In the genomic region with DNA sequence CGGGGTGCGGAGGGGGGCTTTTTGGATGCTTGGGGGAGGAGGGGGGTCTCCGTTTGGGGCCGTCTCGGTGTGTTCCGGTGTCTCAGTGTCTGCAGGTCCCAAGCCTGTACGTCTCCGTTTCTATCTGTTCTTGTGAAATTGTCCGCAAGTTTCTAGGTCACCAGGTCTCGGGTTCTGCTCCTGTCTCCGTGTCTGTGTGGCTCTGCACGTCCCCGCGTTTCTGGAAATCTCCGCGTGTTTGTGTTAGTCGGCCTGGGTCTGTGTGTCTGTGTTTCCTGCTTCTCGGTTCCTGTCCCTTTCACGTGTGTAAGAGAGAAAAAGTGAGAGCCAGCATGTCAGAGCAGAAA, we compare ENCODE assay signal across 9 cellular contexts. TPM values are rescaled to one million over a fixed set of nuclear protein-coding genes. Genes with fewer than 3 reads are reported as not detected.
A peak's percentile ranks its signal among the peaks of the same experiment; 100 is the strongest.
DNase-seq lines count a peak whose midpoint lies in the region; ATAC-seq and TF ChIP-seq lines count a peak whose summit lies in the region.
"Had no signal": no experiment of that assay in that cellular context is flagged by ENCODE, and none has a peak within 500 bp of the region (broad histone marks: within the 10 kb centered on the region; RNA-seq: fewer than 3 reads in every experiment).

No MANE protein-coding gene starts in this region.

- peak; percentile 67 for DNase-seq in activated CD8-positive, alpha-beta memory T cell treated with anti-CD3 and anti-CD28 coated beads, Interleukin-2, amount 50 U/mL, for 48 hours
- DNase-seq in cardiac muscle cell (ENCODE audit: low read depth in 1 of 2, low spot score in 1 of 2) (peak in 1 of 2 donors; percentile 38), prostate gland (ENCODE audit: low spot score) (no peak), COLO829 (ENCODE audit: low spot score) (no peak), midbrain (lab: John Stamatoyannopoulos, UW) (no peak)

- no peaks in the 10 kb centered on the region for H3K36me3 ChIP-seq in cardiac muscle cell
- no peaks in the 10 kb centered on the region for H3K36me3 ChIP-seq in prostate gland

- H3K4me3 ChIP-seq in cardiac muscle cell (peak overlapping the region; percentile 73), prostate gland (peak overlapping the region; percentile 49 to 50)

- intact Hi-C loops in prostate gland (cut with DNase I), result loop anchor here (5.0 kb wide), 2 partner anchors 74 to 106 kb away; no protein-coding TSS in a partner anchor

- H3K4me1 ChIP-seq in cardiac muscle cell (ENCODE audit: low read depth) (peaks cover 11% of the 10 kb centered on the region), prostate gland (replicated peaks) (no peaks in the 10 kb centered on the region)

- ATAC-seq in HG03469 (IDR thresholded peaks at IDR 0.05; ENCODE audit: unreplicated experiment) (no peak), HG03108 (IDR thresholded peaks at IDR 0.05; ENCODE audit: unreplicated experiment) (no peak)

- H3K27ac Mint-ChIP-seq in IgD-negative memory B cell, result peak overlapping the region in 1 of 3 donors; percentile 76

- under 1% methylated on average over 17 of the region's 19 CpGs for whole genome bisulfite sequencing in prostate gland

- H3K4me1 Mint-ChIP-seq in IgD-negative memory B cell, result peaks cover 6 to 12% (median 12%) of the 10 kb centered on the region in 3 donors

- no peak for TF ChIP-seq CTCF in cardiac muscle cell (IDR thresholded peaks at IDR 0.05; ENCODE audit: low read depth, low read length)
- TF ChIP-seq CTCF in prostate gland (IDR thresholded peaks at IDR 0.05), result no peak

- H3K4me3 Mint-ChIP-seq in IgD-negative memory B cell, result peak overlapping the region; percentile 72 to 92 (median 84)

- TF ChIP-seq POLR2A in prostate gland (IDR thresholded peaks at IDR 0.05), result no peak

- H3K27ac ChIP-seq in cardiac muscle cell (peak overlapping the region; percentile 27), prostate gland (peak overlapping the region; percentile 67 to 71)
- H3K27ac ChIP-seq: KMS-11 had no signal

- peaks cover 0 to 3% (median 0%) of the 10 kb centered on the region in 3 donors for H3K9me3 Mint-ChIP-seq in IgD-negative memory B cell

- H3K36me3 Mint-ChIP-seq in IgD-negative memory B cell, result peaks cover 1% of the 10 kb centered on the region

- H3K9me3 ChIP-seq in cardiac muscle cell (ENCODE audit: low read depth) (no peaks in the 10 kb centered on the region), prostate gland (no peaks in the 10 kb centered on the region)

- peaks cover 10% of the 10 kb centered on the region for H3K27me3 ChIP-seq in cardiac muscle cell
- H3K27me3 ChIP-seq in prostate gland (replicated peaks; ENCODE audit: insufficient read depth), result no peaks in the 10 kb centered on the region

- peaks cover 37% of the 10 kb centered on the region for H3K27me3 Mint-ChIP-seq in IgD-negative memory B cell

RNA-seq across cellular contexts. Expression of a gene that starts 0.9 kb away (rescaled TPM):
- polyA plus RNA-seq in IgD-negative memory B cell, result not detected
- total RNA-seq in cardiac muscle cell, result 19.2 and 19.3 TPM in 2 replicates
- 12.2 and 13.4 TPM in 2 replicates for polyA plus RNA-seq in cardiac muscle cell
- total RNA-seq in prostate gland, result 10 to 100 TPM in 1 of 2 donors, 1 to 10 TPM in 1; 8.7 to 54.8 TPM

RNA-seq across cellular contexts. Expression of a gene that starts 57.2 kb away (rescaled TPM):
- polyA plus RNA-seq in IgD-negative memory B cell (not detected), cardiac muscle cell (0.64 and 1.6 TPM in 2 replicates)
- total RNA-seq in cardiac muscle cell (0.04 and 1.1 TPM in 2 replicates), prostate gland (10 to 100 TPM in 1 of 2 donors, 1 to 10 TPM in 1; 8.4 to 21.5 TPM)
